In the genomic region with DNA sequence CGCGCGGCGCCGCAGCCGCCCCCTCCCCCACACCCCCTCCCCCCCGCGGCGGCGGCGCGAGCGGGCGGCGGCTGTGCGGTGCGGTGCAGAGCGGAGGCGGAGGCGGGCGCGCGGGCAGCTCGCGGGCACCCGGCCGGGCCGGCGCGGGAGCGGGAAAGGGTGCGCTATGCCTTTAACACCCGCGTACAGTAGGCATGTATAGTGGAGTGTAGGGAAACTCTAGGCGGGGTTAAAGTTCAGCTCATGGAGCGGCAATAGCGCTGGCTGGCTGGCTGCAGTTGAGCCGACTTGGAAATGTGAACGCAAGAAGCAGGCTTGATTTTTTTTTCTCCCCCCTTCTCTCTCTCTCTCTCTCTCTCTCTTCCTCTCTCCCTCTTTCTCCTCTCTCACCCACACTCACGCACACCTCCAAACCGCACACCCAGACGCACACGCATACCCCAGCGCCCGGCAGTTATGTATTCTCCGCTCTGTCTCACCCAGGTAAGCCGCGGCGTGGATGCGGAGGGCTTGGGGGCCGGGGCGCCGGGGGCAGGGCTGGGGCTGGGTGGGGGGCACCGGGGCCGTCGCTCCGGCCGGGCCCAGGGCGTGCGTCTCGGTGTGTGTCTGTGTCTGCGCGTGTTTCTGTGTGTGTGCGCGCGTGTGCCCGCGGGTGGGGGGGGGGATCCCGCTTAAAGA, we compare ENCODE assay signal across 8 cellular contexts. TPM values are rescaled to one million over a fixed set of nuclear protein-coding genes. Genes with fewer than 3 reads are reported as not detected.
DNase-seq lines count a peak whose midpoint lies in the region; ATAC-seq and TF ChIP-seq lines count a peak whose summit lies in the region.

TSS of gene NFIA (plus strand) at position 226 of the 678 bp plus-strand sequence.

- peak; percentile 18 for DNase-seq in stimulated activated CD4-positive, alpha-beta T cell treated with anti-CD3 and anti-CD28 coated beads, Interleukin-12 subunit alpha, Interleukin-12 subunit beta, amount 100 ng/mL, for 4 hours
- no peak for DNase-seq in stimulated activated CD4-positive, alpha-beta T cell treated with anti-CD3 and anti-CD28 coated beads, Interleukin-2, amount 100 ng/mL, for 48 hours
- DNase-seq in NOMO-1 treated with DMSO at 0.1 percent for 48 hours (lab: John Stamatoyannopoulos, UW; ENCODE audit: unreplicated experiment): peak; percentile 40
- no peak for DNase-seq in activated T-helper 2 cell treated with anti-CD3 and anti-CD28 coated beads, Interferon-gamma antibody, Interleukin-2, Interleukin-4, amounts not matched to agents 10 μg/mL and 5 μg/mL and 100 μg/mL, durations not matched to agents 14 hours and 24 hours and 36 hours (ENCODE audit: low spot score)
- DNase-seq in fibroblast of pulmonary artery (ENCODE audit: low read depth): peak; percentile 85
- DNase-seq in naive B cell: no peak
- peak; percentile 75 for DNase-seq in upper lobe of right lung
- DNase-seq in GDM1 (lab: John Stamatoyannopoulos, UW): no peak

- peak within 1 kb of the TSS; percentile 33 for H3K27ac Mint-ChIP-seq in activated T-helper 2 cell treated with anti-CD3 and anti-CD28 coated beads, Interferon-gamma antibody, Interleukin-2, Interleukin-4, amounts not matched to agents 10 μg/mL and 5 μg/mL and 100 μg/mL, durations not matched to agents 14 hours and 24 hours and 36 hours
- peak within 1 kb of the TSS in 1 of 6 donors; percentile 69 for H3K27ac Mint-ChIP-seq in naive B cell

- peak; percentile 6 to 18 for ATAC-seq in naive B cell (ENCODE audit: low read depth in 2 of 2)
- ATAC-seq in upper lobe of right lung: peak; percentile 60

- peak within 1 kb of the TSS; percentile 79 for H3K4me3 Mint-ChIP-seq in activated T-helper 2 cell treated with anti-CD3 and anti-CD28 coated beads, Interferon-gamma antibody, Interleukin-2, Interleukin-4, amounts not matched to agents 10 μg/mL and 5 μg/mL and 100 μg/mL, durations not matched to agents 14 hours and 24 hours and 36 hours (ENCODE audit: low read depth)
- H3K4me3 Mint-ChIP-seq in naive B cell: peak within 1 kb of the TSS; percentile 78 to 94 (median 91)

- TF ChIP-seq CTCF in fibroblast of pulmonary artery (IDR thresholded peaks at IDR 0.05; ENCODE audit: low read length, missing control alignments): no peak
- no peak for TF ChIP-seq CTCF in upper lobe of right lung (IDR thresholded peaks at IDR 0.05)

- no peaks in the 10 kb centered on the region for H3K9me3 Mint-ChIP-seq in activated T-helper 2 cell treated with anti-CD3 and anti-CD28 coated beads, Interferon-gamma antibody, Interleukin-2, Interleukin-4, amounts not matched to agents 10 μg/mL and 5 μg/mL and 100 μg/mL, durations not matched to agents 14 hours and 24 hours and 36 hours
- H3K9me3 Mint-ChIP-seq in naive B cell: peaks cover 0 to 2% (median 0%) of the 10 kb centered on the region in 7 donors

- intact Hi-C loops in activated T-helper 2 cell treated with anti-CD3 and anti-CD28 coated beads, Interferon-gamma antibody, Interleukin-2, Interleukin-4, amounts not matched to agents 10 μg/mL and 5 μg/mL and 100 μg/mL, durations not matched to agents 14 hours and 24 hours and 36 hours (cut with micrococcal nuclease): no loop called here
- intact Hi-C loops in upper lobe of right lung (cut with DNase I): no loop called here

- no peaks in the 10 kb centered on the region for H3K9me3 ChIP-seq in upper lobe of right lung

- H3K27ac ChIP-seq in upper lobe of right lung: peak within 1 kb of the TSS; percentile 94

- H3K27me3 ChIP-seq in upper lobe of right lung: no peaks in the 10 kb centered on the region

- H3K27me3 Mint-ChIP-seq in activated T-helper 2 cell treated with anti-CD3 and anti-CD28 coated beads, Interferon-gamma antibody, Interleukin-2, Interleukin-4, amounts not matched to agents 10 μg/mL and 5 μg/mL and 100 μg/mL, durations not matched to agents 14 hours and 24 hours and 36 hours (ENCODE audit: low read depth): peaks cover 59% of the 10 kb centered on the region
- peaks cover 44 to 70% (median 55%) of the 10 kb centered on the region in 3 donors for H3K27me3 Mint-ChIP-seq in naive B cell

- peaks cover 2% of the 10 kb centered on the region for H3K36me3 Mint-ChIP-seq in activated T-helper 2 cell treated with anti-CD3 and anti-CD28 coated beads, Interferon-gamma antibody, Interleukin-2, Interleukin-4, amounts not matched to agents 10 μg/mL and 5 μg/mL and 100 μg/mL, durations not matched to agents 14 hours and 24 hours and 36 hours (ENCODE audit: low read depth)
- no peaks in the 10 kb centered on the region for H3K36me3 Mint-ChIP-seq in naive B cell

- H3K4me1 Mint-ChIP-seq in activated T-helper 2 cell treated with anti-CD3 and anti-CD28 coated beads, Interferon-gamma antibody, Interleukin-2, Interleukin-4, amounts not matched to agents 10 μg/mL and 5 μg/mL and 100 μg/mL, durations not matched to agents 14 hours and 24 hours and 36 hours (ENCODE audit: low read depth): peaks cover 38% of the 10 kb centered on the region
- H3K4me1 Mint-ChIP-seq in naive B cell: peaks cover 22 to 42% (median 37%) of the 10 kb centered on the region in 3 donors

- H3K4me3 ChIP-seq in fibroblast of pulmonary artery (replicated peaks; ENCODE audit: low read depth, low read length) (peak within 1 kb of the TSS; percentile 78), upper lobe of right lung (peak within 1 kb of the TSS; percentile 85)

- no peaks in the 10 kb centered on the region for H3K36me3 ChIP-seq in upper lobe of right lung

- H3K4me1 ChIP-seq in upper lobe of right lung: peaks cover 35% of the 10 kb centered on the region

RNA-seq across cellular contexts. Expression of gene NFIA, which starts in this region (rescaled TPM):
- total RNA-seq in activated T-helper 2 cell treated with anti-CD3 and anti-CD28 coated beads, Interferon-gamma antibody, Interleukin-2, Interleukin-4, amounts not matched to agents 10 μg/mL and 5 μg/mL and 100 μg/mL, durations not matched to agents 14 hours and 24 hours and 36 hours: 1.4 and 1.5 TPM in 2 replicates
- 1 to 10 TPM in 4 of 6 donors, under 1 TPM in 2; 0.77 to 5.7 (median 1.4) TPM for polyA plus RNA-seq in naive B cell (ENCODE audit: low read depth in 6 of 6)
- total RNA-seq in upper lobe of right lung: 66.6 TPM

Comparison
In these comparisons a context has a peak if more than half of its experiments do, and no peak if none do; other contexts are left out.
1. RNA of gene NFIA (total RNA-seq): 66.6 TPM in upper lobe of right lung (single experiment); 1.4 to 1.5 TPM in activated T-helper 2 cell treated with anti-CD3 and anti-CD28 coated beads, Interferon-gamma antibody, Interleukin-2, Interleukin-4, amounts not matched to agents 10 μg/mL and 5 μg/mL and 100 μg/mL, durations not matched to agents 14 hours and 24 hours and 36 hours; every median in the first group is over 10 times any median in the second.
2. DNase-seq: peak in stimulated activated CD4-positive, alpha-beta T cell treated with anti-CD3 and anti-CD28 coated beads, Interleukin-12 subunit alpha, Interleukin-12 subunit beta, amount 100 ng/mL, for 4 hours (single experiment), NOMO-1 treated with DMSO at 0.1 percent for 48 hours (single experiment), fibroblast of pulmonary artery (single experiment) and upper lobe of right lung (single experiment); none in stimulated activated CD4-positive, alpha-beta T cell treated with anti-CD3 and anti-CD28 coated beads, Interleukin-2, amount 100 ng/mL, for 48 hours (0 of 2), activated T-helper 2 cell treated with anti-CD3 and anti-CD28 coated beads, Interferon-gamma antibody, Interleukin-2, Interleukin-4, amounts not matched to agents 10 μg/mL and 5 μg/mL and 100 μg/mL, durations not matched to agents 14 hours and 24 hours and 36 hours (single experiment), naive B cell (single experiment) and GDM1 (single experiment).